31 cellular contexts compared by ENCODE assay signal in the genomic region with DNA sequence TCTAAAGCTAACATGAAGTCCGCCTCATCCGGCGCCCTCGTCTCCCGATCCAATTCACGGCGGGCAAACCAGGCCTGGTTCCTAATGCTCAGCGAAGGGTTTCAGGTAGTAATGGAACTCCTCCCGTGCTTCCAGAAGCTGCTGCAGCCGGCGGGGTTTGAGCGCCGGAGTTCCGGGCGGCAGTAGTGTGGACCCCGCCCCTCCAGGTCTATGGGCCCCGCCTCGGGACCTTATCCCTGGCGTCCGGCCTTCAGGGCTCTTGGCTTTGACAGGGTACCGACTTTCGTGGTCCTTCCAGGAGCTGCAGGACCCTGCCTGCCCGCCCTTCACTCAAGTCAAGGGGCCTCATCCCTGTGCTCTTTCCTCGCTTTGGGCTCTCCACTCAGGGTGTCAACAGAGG.
A peak's percentile ranks its signal among the peaks of the same experiment; 100 is the strongest.
DNase-seq lines count a peak whose midpoint lies in the region; ATAC-seq and TF ChIP-seq lines count a peak whose summit lies in the region.
"Had no signal": no experiment of that assay in that cellular context is flagged by ENCODE, and none has a peak within 500 bp of the region (broad histone marks: within the 10 kb centered on the region; RNA-seq: fewer than 3 reads in every experiment).

No MANE protein-coding gene starts in this region.

- H2AFZ ChIP-seq in GM23338 = no peak overlapping the region

- no peak overlapping the region for H3K27ac Mint-ChIP-seq in GM23338
- H3K27ac Mint-ChIP-seq: B cell; CD14-positive monocyte; CD4-positive, alpha-beta memory T cell; CD4-positive, alpha-beta T cell; CD4-positive, CD25-positive, alpha-beta regulatory T cell; CD8-positive, alpha-beta memory T cell; CD8-positive, alpha-beta T cell had no signal

- no peak overlapping the region; the same call in 1 of the 3 replicates for H3K4me3 Mint-ChIP-seq in GM23338
- H3K4me3 Mint-ChIP-seq: B cell; CD4-positive, alpha-beta memory T cell; CD4-positive, alpha-beta T cell; CD4-positive, CD25-positive, alpha-beta regulatory T cell; CD8-positive, alpha-beta memory T cell; CD8-positive, alpha-beta T cell had no signal

- no peaks in the 10 kb centered on the region for H3K4me1 ChIP-seq in GM23338 (ENCODE audit: insufficient read depth)
- H3K4me1 ChIP-seq: A549, BE2C, BLaER1, Caco-2 had no signal

- H3K9me2 ChIP-seq in GM23338 (ENCODE audit: insufficient read depth) = no peaks in the 10 kb centered on the region

- H4K20me1 ChIP-seq in GM23338 (replicated peaks; ENCODE audit: insufficient read depth) = no peaks in the 10 kb centered on the region
- H4K20me1 ChIP-seq: BLaER1; BLaER1 treated with 17β-estradiol and CSF1 and Interleukin-3, amounts not matched to agents 10 nM and 100 nM had no signal

- no peak for DNase-seq in GM23338 (ENCODE audit: low spot score)
- peak; percentile 78 for DNase-seq in posterior vena cava (ENCODE audit: low spot score)
- no peak for DNase-seq in NCI-H2227 (lab: John Stamatoyannopoulos, UW; ENCODE audit: unreplicated experiment)
- DNase-seq in activated CD4-positive, alpha-beta T cell treated with anti-CD3 and anti-CD28 coated beads, Interleukin-2, amount 50 U/mL, for 4 hours = no peak
- DNase-seq: 8988T; ACHN; AML-193; BE2C; C1 segment of cervical spinal cord; Caco-2; Calu3; CD4-positive, alpha-beta memory T cell; CD4-positive, alpha-beta T cell; CD4-positive, CD25-positive, alpha-beta regulatory T cell; CD8-positive, alpha-beta memory T cell; CD8-positive, alpha-beta T cell; COR-L47; DMS 273 treated with DMSO at 0.1 percent for 48 hours; DMS153; DMS53; DMS79; DMS79 treated with DMSO at 0.1 percent for 48 hours; DND-41; EL had no signal

- intact Hi-C loops in posterior vena cava (cut with DNase I) = loop anchor here in 1 of 2 donors (5.0 kb wide), 1 partner anchor 40 kb away; no protein-coding TSS in a partner anchor

- H3K36me3 Mint-ChIP-seq in GM23338 (ENCODE audit: low read depth) = no peaks in the 10 kb centered on the region
- H3K36me3 Mint-ChIP-seq: CD14-positive monocyte; CD4-positive, CD25-positive, alpha-beta regulatory T cell; CD8-positive, alpha-beta memory T cell; CD8-positive, alpha-beta T cell had no signal

- peaks cover 69% of the 10 kb centered on the region for H3K27me3 Mint-ChIP-seq in GM23338 (ENCODE audit: insufficient read depth, low read depth, poor library complexity)

- no peaks in the 10 kb centered on the region for H3K79me2 ChIP-seq in GM23338 (replicated peaks; ENCODE audit: insufficient read depth)

- no peaks in the 10 kb centered on the region for H3K36me3 ChIP-seq in GM23338 (ENCODE audit: insufficient read depth)
- H3K36me3 ChIP-seq: BE2C; BLaER1; BLaER1 treated with 17β-estradiol and CSF1 and Interleukin-3, amounts not matched to agents 10 nM and 100 nM had no signal

- no peaks in the 10 kb centered on the region for H3K9me3 Mint-ChIP-seq in GM23338

- no peak for TF ChIP-seq CTCF in GM23338 (conservative IDR thresholded peaks at IDR 0.05; ENCODE audit: low read depth in 2 of 2)

- no peaks in the 10 kb centered on the region for H3F3A ChIP-seq in GM23338 (replicated peaks; ENCODE audit: low read depth)

- peaks cover 8% of the 10 kb centered on the region; the same call in 1 of the 2 replicates for H3K27me3 ChIP-seq in GM23338 (ENCODE audit: insufficient read depth)
- H3K27me3 ChIP-seq: BLaER1; BLaER1 treated with 17β-estradiol and CSF1 and Interleukin-3, amounts not matched to agents 10 nM and 100 nM had no signal

- no peak overlapping the region for H3K27ac ChIP-seq in GM23338 (ENCODE audit: low read depth)
- H3K27ac ChIP-seq: 22Rv1; A549; BLaER1; BLaER1 treated with 17β-estradiol and CSF1 and Interleukin-3, amounts not matched to agents 10 nM and 100 nM; C4-2B had no signal

- peaks cover 4% of the 10 kb centered on the region; the same call in 2 of the 3 replicates for H3K4me1 Mint-ChIP-seq in GM23338
- H3K4me1 Mint-ChIP-seq: B cell; CD14-positive monocyte; CD4-positive, alpha-beta memory T cell; CD4-positive, CD25-positive, alpha-beta regulatory T cell; CD8-positive, alpha-beta memory T cell had no signal

- no peak overlapping the region for H3K4me2 ChIP-seq in GM23338
- H3K4me2 ChIP-seq: A549; BLaER1; BLaER1 treated with 17β-estradiol and CSF1 and Interleukin-3, amounts not matched to agents 10 nM and 100 nM had no signal

- peak; percentile 46 for ATAC-seq in GM23338
- ATAC-seq: A549; CD8-positive, alpha-beta T cell had no signal

- H3K4me3 ChIP-seq in GM23338 = no peak overlapping the region
- H3K4me3 ChIP-seq: A549; BLaER1; BLaER1 treated with 17β-estradiol and CSF1 and Interleukin-3, amounts not matched to agents 10 nM and 100 nM had no signal

TF ChIP-seq in GM23338, 12 proteins besides CTCF, POLR2A, EP300 and RAD21 (continues in another document):
- no peak for TF ChIP-seq POLR2AphosphoS5 (IDR thresholded peaks at IDR 0.05; ENCODE audit: low read depth)
- no peak for TF ChIP-seq EZH2 (IDR thresholded peaks at IDR 0.05; ENCODE audit: low read depth, unreplicated experiment)
- TF ChIP-seq STAT1 (IDR thresholded peaks at IDR 0.05; ENCODE audit: unreplicated experiment) = no peak
- TF ChIP-seq JUNB (IDR thresholded peaks at IDR 0.05; ENCODE audit: unreplicated experiment) = no peak
- TF ChIP-seq, protein P1, sequence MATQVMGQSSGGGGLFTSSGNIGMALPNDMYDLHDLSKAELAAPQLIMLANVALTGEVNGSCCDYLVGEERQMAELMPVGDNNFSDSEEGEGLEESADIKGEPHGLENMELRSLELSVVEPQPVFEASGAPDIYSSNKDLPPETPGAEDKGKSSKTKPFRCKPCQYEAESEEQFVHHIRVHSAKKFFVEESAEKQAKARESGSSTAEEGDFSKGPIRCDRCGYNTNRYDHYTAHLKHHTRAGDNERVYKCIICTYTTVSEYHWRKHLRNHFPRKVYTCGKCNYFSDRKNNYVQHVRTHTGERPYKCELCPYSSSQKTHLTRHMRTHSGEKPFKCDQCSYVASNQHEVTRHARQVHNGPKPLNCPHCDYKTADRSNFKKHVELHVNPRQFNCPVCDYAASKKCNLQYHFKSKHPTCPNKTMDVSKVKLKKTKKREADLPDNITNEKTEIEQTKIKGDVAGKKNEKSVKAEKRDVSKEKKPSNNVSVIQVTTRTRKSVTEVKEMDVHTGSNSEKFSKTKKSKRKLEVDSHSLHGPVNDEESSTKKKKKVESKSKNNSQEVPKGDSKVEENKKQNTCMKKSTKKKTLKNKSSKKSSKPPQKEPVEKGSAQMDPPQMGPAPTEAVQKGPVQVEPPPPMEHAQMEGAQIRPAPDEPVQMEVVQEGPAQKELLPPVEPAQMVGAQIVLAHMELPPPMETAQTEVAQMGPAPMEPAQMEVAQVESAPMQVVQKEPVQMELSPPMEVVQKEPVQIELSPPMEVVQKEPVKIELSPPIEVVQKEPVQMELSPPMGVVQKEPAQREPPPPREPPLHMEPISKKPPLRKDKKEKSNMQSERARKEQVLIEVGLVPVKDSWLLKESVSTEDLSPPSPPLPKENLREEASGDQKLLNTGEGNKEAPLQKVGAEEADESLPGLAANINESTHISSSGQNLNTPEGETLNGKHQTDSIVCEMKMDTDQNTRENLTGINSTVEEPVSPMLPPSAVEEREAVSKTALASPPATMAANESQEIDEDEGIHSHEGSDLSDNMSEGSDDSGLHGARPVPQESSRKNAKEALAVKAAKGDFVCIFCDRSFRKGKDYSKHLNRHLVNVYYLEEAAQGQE (IDR thresholded peaks at IDR 0.05; ENCODE audit: unreplicated experiment) = no peak
- TF ChIP-seq NANOG (IDR thresholded peaks at IDR 0.05; ENCODE audit: borderline replicate concordance) = no peak
- no peak for TF ChIP-seq ZNF114 (CRISPR knock-in tag; IDR thresholded peaks at IDR 0.05)
